Comparison of ENCODE assay signal across 22 cellular contexts in the genomic region with DNA sequence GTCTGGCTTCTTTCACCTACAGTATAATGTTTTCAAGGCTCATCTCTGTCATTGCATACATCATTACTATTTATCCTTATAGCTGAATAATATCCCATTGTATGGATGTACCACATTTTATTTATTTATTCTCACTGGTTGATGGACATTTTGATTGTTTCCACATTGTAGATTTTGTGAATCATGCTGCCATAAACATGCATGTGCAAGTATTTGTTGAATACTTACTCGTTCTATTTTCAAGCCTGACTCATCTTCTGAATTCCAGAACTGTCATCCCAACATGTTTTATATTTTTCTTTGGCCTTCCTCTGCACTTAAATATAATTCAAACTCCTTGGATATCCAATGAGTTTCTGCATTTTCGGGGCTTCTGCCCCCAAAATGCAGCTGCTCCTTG.
DNase-seq lines count a peak whose midpoint lies in the region.
"Had no signal": no experiment of that assay in that cellular context is flagged by ENCODE, and none has a peak within 500 bp of the region (broad histone marks: within the 10 kb centered on the region; RNA-seq: fewer than 3 reads in every experiment).

No MANE protein-coding gene starts in this region.

- no peak overlapping the region for H2BK12ac ChIP-seq in mesenchymal stem cell (ENCODE audit: low read length in 2 of 2)

- WGBS in mesenchymal stem cell, result 13% methylated on average over 2 of the region's 2 CpGs

- H4K8ac ChIP-seq in mesenchymal stem cell (ENCODE audit: low read length), result no peak overlapping the region

- H2BK120ac ChIP-seq in mesenchymal stem cell (ENCODE audit: low read depth, low read length), result no peak overlapping the region

- H2BK15ac ChIP-seq in mesenchymal stem cell (ENCODE audit: low read depth, poor library complexity, severe bottlenecking), result no peak overlapping the region

- no peak overlapping the region for H3K14ac ChIP-seq in mesenchymal stem cell (ENCODE audit: low read length in 2 of 2)

- no peaks in the 10 kb centered on the region for H3K27me3 ChIP-seq in mesenchymal stem cell (ENCODE audit: control insufficient read depth in 1 of 2, insufficient read depth in 1 of 2, low read length in 2 of 2)
- H3K27me3 ChIP-seq: body of pancreas, colonic mucosa had no signal

- peak overlapping the region; percentile 12 for H3K27ac ChIP-seq in mesenchymal stem cell (ENCODE audit: low read length, poor library complexity, severe bottlenecking)
- H3K27ac ChIP-seq: body of pancreas, colonic mucosa, left ventricle myocardium inferior, PC-9, SK-N-MC, thoracic aorta had no signal

- peak overlapping the region; percentile 44 for H2BK5ac ChIP-seq in mesenchymal stem cell (ENCODE audit: low read depth, low read length, poor library complexity, severe bottlenecking)

- H3K9ac ChIP-seq in mesenchymal stem cell (ENCODE audit: low read length), result no peak overlapping the region

- H3K18ac ChIP-seq in mesenchymal stem cell (ENCODE audit: low read depth in 1 of 2, low read length in 2 of 2), result no peak overlapping the region

- H3K4me3 ChIP-seq in mesenchymal stem cell (ENCODE audit: insufficient read depth in 1 of 2, low read depth in 1 of 2, low read length in 2 of 2), result no peak overlapping the region
- H3K4me3 ChIP-seq: body of pancreas, colonic mucosa, left ventricle myocardium inferior, mucosa of descending colon, PC-9, SK-N-MC, thoracic aorta had no signal

- H3K4me1 ChIP-seq in mesenchymal stem cell (ENCODE audit: control insufficient read depth, insufficient read depth, low read depth, low read length), result no peaks in the 10 kb centered on the region
- H3K4me1 ChIP-seq: body of pancreas, colonic mucosa, left ventricle myocardium inferior had no signal

- H3K4me2 ChIP-seq in mesenchymal stem cell (ENCODE audit: low read length, poor library complexity, severe bottlenecking), result no peak overlapping the region
- H3K4me2 ChIP-seq: PC-9 had no signal

- H2AFZ ChIP-seq in mesenchymal stem cell (ENCODE audit: low read depth, low read length), result no peak overlapping the region
- H2AFZ ChIP-seq: PC-9 had no signal

- H3K79me1 ChIP-seq in mesenchymal stem cell (replicated peaks; ENCODE audit: low read length, poor library complexity, severe bottlenecking), result no peaks in the 10 kb centered on the region

- no peak overlapping the region for H3K4ac ChIP-seq in mesenchymal stem cell (ENCODE audit: low read depth in 1 of 2, low read length in 2 of 2)

- H3K9me3 ChIP-seq in mesenchymal stem cell (ENCODE audit: control insufficient read depth, low read length), result no peaks in the 10 kb centered on the region
- H3K9me3 ChIP-seq: body of pancreas, colonic mucosa, left ventricle myocardium inferior, mucosa of descending colon, thoracic aorta had no signal

- H3K23ac ChIP-seq in mesenchymal stem cell (ENCODE audit: low read length in 2 of 2), result no peak overlapping the region

- H3K36me3 ChIP-seq in mesenchymal stem cell (ENCODE audit: control insufficient read depth in 1 of 2, insufficient read depth in 2 of 2, low read depth in 1 of 2, low read length in 2 of 2), result no peaks in the 10 kb centered on the region
- H3K36me3 ChIP-seq: colonic mucosa, left ventricle myocardium inferior, thoracic aorta had no signal

- DNase-seq in EL (peak; percentile 74), NCI-H226 (peak; percentile 2), dedifferentiated amniotic fluid mesenchymal stem cell (ENCODE audit: extremely low spot score) (peak; percentile 55), mesenchymal stem cell (peak; percentile 45), nucleus accumbens (lab: John Stamatoyannopoulos, UW) (no peak), DMS53 treated with DMSO at 0.1 percent for 48 hours (lab: John Stamatoyannopoulos, UW; ENCODE audit: unreplicated experiment) (no peak), NCI-H146 treated with DMSO at 0.1 percent for 48 hours (lab: John Stamatoyannopoulos, UW; ENCODE audit: unreplicated experiment) (no peak), NCI-H82 (lab: John Stamatoyannopoulos, UW) (no peak)
- DNase-seq: activated CD8-positive, alpha-beta T cell treated with anti-CD3 and anti-CD28 coated beads for 36 hours; activated T-cell treated with anti-CD3 and anti-CD28 coated beads, Interleukin-2, amount 50 U/mL, for 72 hours; AML-193; body of pancreas; colonic mucosa; COR-L47; glutamatergic neuron; left ventricle myocardium inferior; mucosa of descending colon; NCI-H1436 treated with DMSO at 0.1 percent for 48 hours; PC-9; T1000 had no signal

- no peak overlapping the region for H2AK5ac ChIP-seq in mesenchymal stem cell (ENCODE audit: low read length, severe bottlenecking)

- no peak overlapping the region for H4K91ac ChIP-seq in mesenchymal stem cell (ENCODE audit: low read length)

Comparison
In these comparisons a context has a peak if more than half of its experiments do, and no peak if none do; other contexts are left out.
1. DNase-seq: peak in EL (single experiment), NCI-H226 (single experiment), dedifferentiated amniotic fluid mesenchymal stem cell (single experiment) and mesenchymal stem cell (single experiment); none in nucleus accumbens (0 of 56), DMS53 treated with DMSO at 0.1 percent for 48 hours (single experiment), NCI-H146 treated with DMSO at 0.1 percent for 48 hours (single experiment) and NCI-H82 (single experiment).